ENCODE assay signal across 28 cellular contexts in genomic region chr10:28105561-28105960, GRCh38.
"Had no signal": no experiment of that assay in that cellular context is flagged by ENCODE, and none has a peak within 500 bp of the region (broad histone marks: within the 10 kb centered on the region; RNA-seq: fewer than 3 reads in every experiment).

No MANE protein-coding gene starts in this region.

- H3K27ac Mint-ChIP-seq: dendritic cell treated with granulocyte-macrophage colony-stimulating factor and Interleukin-4, amounts not matched to agents 40 ng/mL and 50 ng/mL, for 4 days; endodermal cell; immature natural killer cell; mesothelial cell of epicardium; naive B cell; natural killer cell treated with Interleukin-12 subunit alpha and Interleukin-12 subunit beta and Interleukin-15 and Interleukin-18, amount 100 ng/mL, for 72 hours; stimulated activated memory B cell treated with anti-CD40 and anti-IgM and Interleukin-4, amounts not matched to agents 10 μg/mL and 1 μg/mL and 100 μg/mL, for 72 hours; type B pancreatic cell had no signal

- ATAC-seq: esophagus mucosa; mucosa of descending colon; natural killer cell treated with Interleukin-12 subunit alpha and Interleukin-12 subunit beta and Interleukin-15 and Interleukin-18, amount 100 ng/mL, for 72 hours; pancreas; sciatic nerve; stimulated activated memory B cell treated with anti-CD40 and anti-IgM and Interleukin-4, amounts not matched to agents 10 μg/mL and 1 μg/mL and 100 μg/mL, for 72 hours; stimulated activated naive CD8-positive, alpha-beta T cell treated with anti-CD3 and anti-CD28 coated beads, Interleukin-15, Interleukin-2, amounts not matched to agents 100 U/mL and 50 U/mL, for 24 hours had no signal

- H3K9me3 Mint-ChIP-seq: dendritic cell treated with granulocyte-macrophage colony-stimulating factor and Interleukin-4, amounts not matched to agents 40 ng/mL and 50 ng/mL, for 4 days; endodermal cell; immature natural killer cell; neural crest cell; type B pancreatic cell had no signal

- H3K4me3 Mint-ChIP-seq: dendritic cell treated with granulocyte-macrophage colony-stimulating factor and Interleukin-4, amounts not matched to agents 40 ng/mL and 50 ng/mL, for 4 days; endodermal cell; immature natural killer cell; mesothelial cell of epicardium; naive B cell; natural killer cell treated with Interleukin-12 subunit alpha and Interleukin-12 subunit beta and Interleukin-15 and Interleukin-18, amount 100 ng/mL, for 72 hours; neural crest cell; stimulated activated memory B cell treated with anti-CD40 and anti-IgM and Interleukin-4, amounts not matched to agents 10 μg/mL and 1 μg/mL and 100 μg/mL, for 72 hours; type B pancreatic cell had no signal

- H3K27ac ChIP-seq: colonic mucosa, epithelial cell of prostate, neutrophil, pancreas, testis, tibial artery had no signal

- DNase-seq: colonic mucosa; effector CD8-positive, alpha-beta T cell; endodermal cell; foreskin melanocyte; hypothalamus; immature natural killer cell; islet precursor cell; kidney glomerular epithelial cell; mesenchymal stem cell; mucosa of descending colon; naive B cell; pancreas; stimulated activated CD4-positive, alpha-beta T cell treated with anti-CD3 and anti-CD28 coated beads, Interleukin-2, amount 100 ng/mL, for 24 hours; stimulated activated CD4-positive, alpha-beta T cell treated with anti-CD3 and anti-CD28 coated beads, Interleukin-4, amount 100 ng/mL, for 24 hours; stimulated activated naive CD8-positive, alpha-beta T cell treated with anti-CD3 and anti-CD28 coated beads, Interleukin-15, Interleukin-2, amounts not matched to agents 100 U/mL and 50 U/mL, for 24 hours; substantia nigra; testis; tibial artery had no signal

- H3K27me3 ChIP-seq: colonic mucosa, neutrophil, pancreas, testis, tibial artery had no signal

- H3K36me3 ChIP-seq: colonic mucosa, pancreas, tibial artery had no signal

- H3K27me3 Mint-ChIP-seq: dendritic cell treated with granulocyte-macrophage colony-stimulating factor and Interleukin-4, amounts not matched to agents 40 ng/mL and 50 ng/mL, for 4 days; naive B cell; natural killer cell treated with Interleukin-12 subunit alpha and Interleukin-12 subunit beta and Interleukin-15 and Interleukin-18, amount 100 ng/mL, for 72 hours; stimulated activated memory B cell treated with anti-CD40 and anti-IgM and Interleukin-4, amounts not matched to agents 10 μg/mL and 1 μg/mL and 100 μg/mL, for 72 hours; type B pancreatic cell had no signal

- H3K4me1 Mint-ChIP-seq: endodermal cell; mesothelial cell of epicardium; naive B cell; neural crest cell; stimulated activated memory B cell treated with anti-CD40 and anti-IgM and Interleukin-4, amounts not matched to agents 10 μg/mL and 1 μg/mL and 100 μg/mL, for 72 hours had no signal

- H3K36me3 Mint-ChIP-seq: natural killer cell treated with Interleukin-12 subunit alpha and Interleukin-12 subunit beta and Interleukin-15 and Interleukin-18, amount 100 ng/mL, for 72 hours; stimulated activated memory B cell treated with anti-CD40 and anti-IgM and Interleukin-4, amounts not matched to agents 10 μg/mL and 1 μg/mL and 100 μg/mL, for 72 hours had no signal

- H3K4me1 ChIP-seq: colonic mucosa, pancreas, testis, tibial artery had no signal

- H3K9me3 ChIP-seq: colonic mucosa, mucosa of descending colon, neutrophil, pancreas, testis, tibial artery had no signal

- H3K4me3 ChIP-seq: colonic mucosa, mucosa of descending colon, pancreas, testis, tibial artery had no signal
